In genomic region chr12:91778091-91778819, GRCh38 we compare ENCODE assay signal across 7 cellular contexts.
A peak's percentile ranks its signal among the peaks of the same experiment; 100 is the strongest.
DNase-seq lines count a peak whose midpoint lies in the region; ATAC-seq and TF ChIP-seq lines count a peak whose summit lies in the region.

No MANE protein-coding gene starts in this region.

- ATAC-seq in GM18907 (IDR thresholded peaks at IDR 0.05; ENCODE audit: unreplicated experiment) (peak; percentile 56), HG02852 (IDR thresholded peaks at IDR 0.05; ENCODE audit: unreplicated experiment) (peak; percentile 60)

- no peak for DNase-seq in activated CD4-positive, CD25-positive, alpha-beta regulatory T cell treated with anti-CD3 and anti-CD28 coated beads, Interleukin-2, amount 50 U/mL, for 72 hours
- no peak for DNase-seq in stimulated activated CD4-positive, alpha-beta T cell treated with anti-CD3 and anti-CD28 coated beads, Interleukin-4, amount 100 ng/mL, for 1 hour
- DNase-seq in SK-N-DZ (ENCODE audit: low spot score): no peak

- no peaks in the 10 kb centered on the region for H3K36me3 ChIP-seq in mesodermal cell (ENCODE audit: control insufficient read depth, insufficient read depth, low read length)

- no peak for TF ChIP-seq CTCF in VCaP (conservative IDR thresholded peaks at IDR 0.05)

- WGBS in mesodermal cell (ENCODE audit: insufficient coverage in 2 of 2), 2 experiments: no CpG with 5 or more reads among the region's 3 CpGs

- no peak overlapping the region for H3K4me3 ChIP-seq in mesodermal cell (ENCODE audit: extremely low read depth, insufficient read depth, low read length, poor library complexity, severe bottlenecking)

- H3K4me1 ChIP-seq in mesodermal cell (ENCODE audit: control insufficient read depth, insufficient read depth, low read length, poor library complexity, severe bottlenecking): peaks cover 34% of the 10 kb centered on the region

- H3K9me3 ChIP-seq in mesodermal cell (ENCODE audit: control insufficient read depth, low read length): no peaks in the 10 kb centered on the region

- H3K27ac ChIP-seq in VCaP: peak overlapping the region; percentile 46
- H3K27ac ChIP-seq in mesodermal cell (ENCODE audit: low read depth, low read length, severe bottlenecking): peak overlapping the region; percentile 91
